In genomic region chr5:141388661-141389060, GRCh38 we compare ENCODE assay signal across 22 cellular contexts. TPM values are rescaled to one million over a fixed set of nuclear protein-coding genes. Genes with fewer than 3 reads are reported as not detected.
DNase-seq lines count a peak whose midpoint lies in the region; ATAC-seq and TF ChIP-seq lines count a peak whose summit lies in the region.
"Had no signal": no experiment of that assay in that cellular context is flagged by ENCODE, and none has a peak within 500 bp of the region (broad histone marks: within the 10 kb centered on the region; RNA-seq: fewer than 3 reads in every experiment).

No MANE protein-coding gene starts in this region.

- POLR2A ChIA-PET in activated naive CD8-positive, alpha-beta T cell treated with anti-CD3 and anti-CD28 coated beads, Interleukin-2, amount 10 ng/mL, durations not matched to agents 7 days and 5 days (lab: Charles Lee) = no interaction called here

- no peak for DNase-seq in activated naive CD8-positive, alpha-beta T cell treated with anti-CD3 and anti-CD28 coated beads, Interleukin-2, amount 10 ng/mL, durations not matched to agents 7 days and 5 days
- DNase-seq in activated naive CD8-positive, alpha-beta T cell treated with anti-CD3 and anti-CD28 coated beads, Interleukin-2, amount 50 U/mL, for 24 hours = no peak
- DNase-seq in endothelial cell (ENCODE audit: low spot score) (no peak), type B pancreatic cell (ENCODE audit: extremely low spot score, unreplicated experiment) (no peak), D341Med (ENCODE audit: low spot score) (no peak), 8988T (no peak)
- DNase-seq: activated naive CD4-positive, alpha-beta T cell treated with Interleukin-2 at 50 U/mL for 16 hours; activated T-cell treated with anti-CD3 and anti-CD28 coated beads for 4 hours; body of pancreas; cortex of kidney; DMS 273 treated with DMSO at 0.1 percent for 48 hours; foreskin melanocyte; Kasumi-1; left cardiac atrium; mucosa of descending colon; NCI-H1105 treated with DMSO at 0.1 percent for 48 hours; NCI-H526 treated with DMSO at 0.1 percent for 48 hours; SHP77 treated with DMSO at 0.1 percent for 48 hours; stimulated activated naive B cell treated with anti-CD40 and anti-IgM and Interleukin-4, amounts not matched to agents 10 μg/mL and 1 μg/mL and 100 μg/mL, for 72 hours; T-cell; thyroid gland had no signal

- peaks cover 7% of the 10 kb centered on the region for H3K36me3 Mint-ChIP-seq in activated naive CD8-positive, alpha-beta T cell treated with anti-CD3 and anti-CD28 coated beads, Interleukin-2, amount 10 ng/mL, durations not matched to agents 7 days and 5 days
- peaks cover 24% of the 10 kb centered on the region for H3K36me3 Mint-ChIP-seq in activated naive CD8-positive, alpha-beta T cell treated with anti-CD3 and anti-CD28 coated beads, Interleukin-2, amount 50 U/mL, for 24 hours (ENCODE audit: low read depth)
- peaks cover 73% of the 10 kb centered on the region for H3K36me3 Mint-ChIP-seq in endothelial cell (ENCODE audit: low read depth, unreplicated experiment)
- peaks cover 16% of the 10 kb centered on the region for H3K36me3 Mint-ChIP-seq in type B pancreatic cell

- peaks cover 30% of the 10 kb centered on the region for H3K27me3 Mint-ChIP-seq in activated naive CD8-positive, alpha-beta T cell treated with anti-CD3 and anti-CD28 coated beads, Interleukin-2, amount 10 ng/mL, durations not matched to agents 7 days and 5 days
- peaks cover 71% of the 10 kb centered on the region for H3K27me3 Mint-ChIP-seq in activated naive CD8-positive, alpha-beta T cell treated with anti-CD3 and anti-CD28 coated beads, Interleukin-2, amount 50 U/mL, for 24 hours
- H3K27me3 Mint-ChIP-seq in endothelial cell (ENCODE audit: unreplicated experiment) (peaks cover 8% of the 10 kb centered on the region), type B pancreatic cell (no peaks in the 10 kb centered on the region)

- no peak overlapping the region for H3K4me3 Mint-ChIP-seq in activated naive CD8-positive, alpha-beta T cell treated with anti-CD3 and anti-CD28 coated beads, Interleukin-2, amount 10 ng/mL, durations not matched to agents 7 days and 5 days
- no peak overlapping the region for H3K4me3 Mint-ChIP-seq in activated naive CD8-positive, alpha-beta T cell treated with anti-CD3 and anti-CD28 coated beads, Interleukin-2, amount 50 U/mL, for 24 hours
- H3K4me3 Mint-ChIP-seq in endothelial cell (ENCODE audit: unreplicated experiment) (peak overlapping the region; percentile 81), type B pancreatic cell (peak overlapping the region; percentile 68)
- H3K4me3 Mint-ChIP-seq: stimulated activated naive B cell treated with anti-CD40 and anti-IgM and Interleukin-4, amounts not matched to agents 10 μg/mL and 1 μg/mL and 100 μg/mL, for 72 hours; T-cell had no signal

- TF ChIP-seq CTCF in endothelial cell (IDR thresholded peaks at IDR 0.05; ENCODE audit: unreplicated experiment) = no peak
- TF ChIP-seq CTCF in type B pancreatic cell (conservative IDR thresholded peaks at IDR 0.05) = no peak

- ATAC-seq in activated naive CD8-positive, alpha-beta T cell treated with anti-CD3 and anti-CD28 coated beads, Interleukin-2, amount 10 ng/mL, durations not matched to agents 7 days and 5 days (ENCODE audit: low read depth) = no peak
- ATAC-seq in activated naive CD8-positive, alpha-beta T cell treated with anti-CD3 and anti-CD28 coated beads, Interleukin-2, amount 50 U/mL, for 24 hours = no peak
- ATAC-seq: body of pancreas; mucosa of descending colon; stimulated activated naive B cell treated with anti-CD40 and anti-IgM and Interleukin-4, amounts not matched to agents 10 μg/mL and 1 μg/mL and 100 μg/mL, for 72 hours had no signal

- H3K4me1 Mint-ChIP-seq in activated naive CD8-positive, alpha-beta T cell treated with anti-CD3 and anti-CD28 coated beads, Interleukin-2, amount 10 ng/mL, durations not matched to agents 7 days and 5 days = no peaks in the 10 kb centered on the region
- no peaks in the 10 kb centered on the region for H3K4me1 Mint-ChIP-seq in activated naive CD8-positive, alpha-beta T cell treated with anti-CD3 and anti-CD28 coated beads, Interleukin-2, amount 50 U/mL, for 24 hours
- peaks cover 3% of the 10 kb centered on the region for H3K4me1 Mint-ChIP-seq in endothelial cell (ENCODE audit: unreplicated experiment)
- no peaks in the 10 kb centered on the region for H3K4me1 Mint-ChIP-seq in type B pancreatic cell (ENCODE audit: unreplicated experiment)
- H3K4me1 Mint-ChIP-seq: T-cell had no signal

- H3K9me3 Mint-ChIP-seq in activated naive CD8-positive, alpha-beta T cell treated with anti-CD3 and anti-CD28 coated beads, Interleukin-2, amount 10 ng/mL, durations not matched to agents 7 days and 5 days = peaks cover 21% of the 10 kb centered on the region
- H3K9me3 Mint-ChIP-seq in activated naive CD8-positive, alpha-beta T cell treated with anti-CD3 and anti-CD28 coated beads, Interleukin-2, amount 50 U/mL, for 24 hours = peaks cover 53% of the 10 kb centered on the region
- H3K9me3 Mint-ChIP-seq in endothelial cell (ENCODE audit: unreplicated experiment) (peaks cover 41% of the 10 kb centered on the region), type B pancreatic cell (peaks cover 6% of the 10 kb centered on the region)

- peak overlapping the region; percentile 56 for H3K27ac Mint-ChIP-seq in activated naive CD8-positive, alpha-beta T cell treated with anti-CD3 and anti-CD28 coated beads, Interleukin-2, amount 10 ng/mL, durations not matched to agents 7 days and 5 days
- no peak overlapping the region for H3K27ac Mint-ChIP-seq in activated naive CD8-positive, alpha-beta T cell treated with anti-CD3 and anti-CD28 coated beads, Interleukin-2, amount 50 U/mL, for 24 hours
- H3K27ac Mint-ChIP-seq in endothelial cell (ENCODE audit: unreplicated experiment) (no peak overlapping the region), type B pancreatic cell (no peak overlapping the region)
- H3K27ac Mint-ChIP-seq: CD14-positive monocyte; stimulated activated naive B cell treated with anti-CD40 and anti-IgM and Interleukin-4, amounts not matched to agents 10 μg/mL and 1 μg/mL and 100 μg/mL, for 72 hours; T-cell had no signal

RNA-seq across cellular contexts. Expression of gene PCDHGB4, which starts 1.2 kb away (rescaled TPM):
- under 1 TPM in 1 of 2 experiments, not detected in 1; 0.11 TPM for total RNA-seq in activated naive CD8-positive, alpha-beta T cell treated with anti-CD3 and anti-CD28 coated beads, Interleukin-2, amount 10 ng/mL, durations not matched to agents 7 days and 5 days
- total RNA-seq in endothelial cell (ENCODE audit: unreplicated experiment) = 13.2 TPM
- total RNA-seq in type B pancreatic cell (ENCODE audit: low replicate concordance) = 13.0 and 15.6 TPM in 2 replicates

RNA-seq across cellular contexts. Expression of gene PCDHGA8, which starts 3.8 kb away (rescaled TPM):
- total RNA-seq in activated naive CD8-positive, alpha-beta T cell treated with anti-CD3 and anti-CD28 coated beads, Interleukin-2, amount 10 ng/mL, durations not matched to agents 7 days and 5 days = under 1 TPM; 0.09 to 0.11 TPM
- total RNA-seq in endothelial cell (ENCODE audit: unreplicated experiment) = 2.6 TPM
- 1.3 and 2.1 TPM in 2 replicates for total RNA-seq in type B pancreatic cell (ENCODE audit: low replicate concordance)

RNA-seq across cellular contexts. Expression of gene PCDHGA7, which starts 6.1 kb away (rescaled TPM):
- under 1 TPM; 0.26 to 0.28 TPM for total RNA-seq in activated naive CD8-positive, alpha-beta T cell treated with anti-CD3 and anti-CD28 coated beads, Interleukin-2, amount 10 ng/mL, durations not matched to agents 7 days and 5 days
- total RNA-seq in endothelial cell (ENCODE audit: unreplicated experiment) (6.3 TPM), type B pancreatic cell (ENCODE audit: low replicate concordance) (0.31 and 0.40 TPM in 2 replicates)

RNA-seq across cellular contexts. Expression of gene PCDHGB5, which starts 9.1 kb away (rescaled TPM):
- not detected for total RNA-seq in activated naive CD8-positive, alpha-beta T cell treated with anti-CD3 and anti-CD28 coated beads, Interleukin-2, amount 10 ng/mL, durations not matched to agents 7 days and 5 days
- total RNA-seq in endothelial cell (ENCODE audit: unreplicated experiment) (5.5 TPM), type B pancreatic cell (ENCODE audit: low replicate concordance) (2.6 and 8.1 TPM in 2 replicates)

RNA-seq across cellular contexts. Expression of gene PCDHGA9, which starts 13.9 kb away (rescaled TPM):
- total RNA-seq in activated naive CD8-positive, alpha-beta T cell treated with anti-CD3 and anti-CD28 coated beads, Interleukin-2, amount 10 ng/mL, durations not matched to agents 7 days and 5 days = under 1 TPM in 1 of 2 experiments, not detected in 1; 0.11 TPM
- 3.1 TPM for total RNA-seq in endothelial cell (ENCODE audit: unreplicated experiment)
- 0.97 and 2.2 TPM in 2 replicates for total RNA-seq in type B pancreatic cell (ENCODE audit: low replicate concordance)

Comparison
In these comparisons a context has a peak if more than half of its experiments do, and no peak if none do; other contexts are left out.
1. H3K4me3 Mint-ChIP-seq: peak in endothelial cell (single experiment) and type B pancreatic cell (single experiment); none in activated naive CD8-positive, alpha-beta T cell treated with anti-CD3 and anti-CD28 coated beads, Interleukin-2, amount 10 ng/mL, durations not matched to agents 7 days and 5 days (single experiment) and activated naive CD8-positive, alpha-beta T cell treated with anti-CD3 and anti-CD28 coated beads, Interleukin-2, amount 50 U/mL, for 24 hours (single experiment).
2. RNA of gene PCDHGB4, which starts 1.2 kb away (total RNA-seq): 13.2 TPM in endothelial cell (single experiment) and 13.0 to 15.6 TPM in type B pancreatic cell; 0.11 TPM in activated naive CD8-positive, alpha-beta T cell treated with anti-CD3 and anti-CD28 coated beads, Interleukin-2, amount 10 ng/mL, durations not matched to agents 7 days and 5 days; every median in the first group is over 10 times any median in the second.